ENCODE assay signal across 24 cellular contexts in genomic region chr2:173759959-173760358, GRCh38.
"Had no signal": no experiment of that assay in that cellular context is flagged by ENCODE, and none has a peak within 500 bp of the region (broad histone marks: within the 10 kb centered on the region; RNA-seq: fewer than 3 reads in every experiment).

No MANE protein-coding gene starts in this region.

- H3K27me3 ChIP-seq: heart right ventricle, ovary, stomach, uterus had no signal

- H3K27me3 Mint-ChIP-seq: progenitor cell of endocrine pancreas, type B pancreatic cell had no signal

- H3K4me1 Mint-ChIP-seq: immature natural killer cell; naive thymus-derived CD4-positive, alpha-beta T cell had no signal

- H3K27ac ChIP-seq: heart right ventricle, left ventricle myocardium inferior, ovary had no signal

- H3K4me3 ChIP-seq: heart right ventricle, left ventricle myocardium inferior, lung, ovary, stomach, thoracic aorta, uterus had no signal

- FAIRE-seq: frontal cortex, kidney, small intestine had no signal

- H3K9me3 ChIP-seq: heart right ventricle, left ventricle myocardium inferior, ovary, stomach, thoracic aorta, uterus had no signal

- H3K9me3 Mint-ChIP-seq: immature natural killer cell; naive thymus-derived CD4-positive, alpha-beta T cell; nephron progenitor cell; type B pancreatic cell had no signal

- H3K36me3 Mint-ChIP-seq: immature natural killer cell; naive thymus-derived CD4-positive, alpha-beta T cell; type B pancreatic cell had no signal

- H3K4me3 Mint-ChIP-seq: immature natural killer cell; naive thymus-derived CD4-positive, alpha-beta T cell; nephron progenitor cell; type B pancreatic cell had no signal

- H3K27ac Mint-ChIP-seq: immature natural killer cell; naive thymus-derived CD4-positive, alpha-beta T cell; nephron progenitor cell; progenitor cell of endocrine pancreas; type B pancreatic cell had no signal

- DNase-seq: effector memory CD4-positive, alpha-beta T cell; heart right ventricle; hypothalamus; immature natural killer cell; kidney; left cardiac atrium; left ventricle myocardium inferior; mesenchymal stem cell; naive thymus-derived CD4-positive, alpha-beta T cell; nephron progenitor cell; ovary; right cardiac atrium; small intestine; stimulated activated CD4-positive, alpha-beta T cell treated with anti-CD3 and anti-CD28 coated beads, Interleukin-12 subunit alpha, Interleukin-12 subunit beta, amount 100 ng/mL, for 4 hours; stimulated activated naive CD4-positive, alpha-beta T cell; stomach; substantia nigra; uterus had no signal

- H3K4me1 ChIP-seq: uterus had no signal

- ATAC-seq: esophagus mucosa; heart right ventricle; left cardiac atrium; naive thymus-derived CD4-positive, alpha-beta T cell; right cardiac atrium had no signal

- H3K36me3 ChIP-seq: heart right ventricle, left ventricle myocardium inferior, ovary, stomach, thoracic aorta, uterus had no signal
